Comparison of ENCODE assay signal across 36 cellular contexts in the genomic region with DNA sequence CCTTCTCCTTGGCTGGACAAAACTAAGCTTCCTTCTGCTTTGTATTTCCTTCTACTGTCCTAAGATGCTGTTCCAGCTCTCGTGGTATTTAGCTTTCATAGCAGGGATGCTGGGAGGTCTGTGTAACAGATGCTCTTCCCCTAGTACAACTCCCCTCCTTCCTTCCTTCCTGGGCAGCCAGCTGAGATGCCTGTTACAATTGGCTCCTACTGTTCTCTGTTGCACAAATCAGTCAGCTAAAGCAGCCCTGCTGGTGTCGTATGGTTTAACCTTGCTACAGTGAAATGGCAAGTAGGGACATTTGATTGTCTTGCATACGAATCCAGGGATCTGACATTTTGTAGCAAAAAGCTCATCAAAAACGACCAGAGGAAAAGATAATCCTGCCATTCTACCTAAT.
DNase-seq lines count a peak whose midpoint lies in the region; ATAC-seq, FAIRE-seq and TF ChIP-seq lines count a peak whose summit lies in the region.
"Had no signal": no experiment of that assay in that cellular context is flagged by ENCODE, and none has a peak within 500 bp of the region (broad histone marks: within the 10 kb centered on the region; RNA-seq: fewer than 3 reads in every experiment).

No MANE protein-coding gene starts in this region.

- peak; percentile 13 for FAIRE-seq in HTR-8/SVneo (lab: Jason Lieb, UNC)
- FAIRE-seq: A204.1, D721Med, GM12878, GM19239, HepG2 had no signal

- ATAC-seq in HG03025 (IDR thresholded peaks at IDR 0.05; ENCODE audit: low FRiP score, unreplicated experiment) (no peak), HG02678 (IDR thresholded peaks at IDR 0.05; ENCODE audit: unreplicated experiment) (no peak)
- ATAC-seq: foreskin keratinocyte, GM12878, heart right ventricle, HepG2, left cardiac atrium, right cardiac atrium had no signal

- no peaks in the 10 kb centered on the region for H3K9me3 Mint-ChIP-seq in type B pancreatic cell
- H3K9me3 Mint-ChIP-seq: immature natural killer cell had no signal

- DNase-seq in AG10803 (ENCODE audit: low read depth) (peak; percentile 9), HTR-8/SVneo (ENCODE audit: insufficient read length, low spot score) (no peak), choroid plexus epithelial cell (ENCODE audit: low read depth) (peak; percentile 30), medulla oblongata (ENCODE audit: extremely low spot score) (peak; percentile 23), NCI-H2196 (lab: John Stamatoyannopoulos, UW; ENCODE audit: unreplicated experiment) (no peak), type B pancreatic cell (ENCODE audit: extremely low spot score, unreplicated experiment) (no peak)
- DNase-seq: activated CD4-positive, alpha-beta T cell treated with anti-CD3 and anti-CD28 coated beads, Interleukin-2, amount 50 U/mL, for 1 hour; activated gamma-delta T cell; activated T-cell treated with anti-CD3 and anti-CD28 coated beads, Interleukin-2, amount 50 U/mL, for 1 hour; CD4-positive, CD25-positive, alpha-beta regulatory T cell; dermis blood vessel endothelial cell; EL; foreskin keratinocyte; GM23248; heart right ventricle; immature natural killer cell; left cardiac atrium; MV-4-11; NCI-H146; NCI-H446; right cardiac atrium; SJCRH30; stimulated activated naive CD4-positive, alpha-beta T cell treated with Interleukin-2 at 50 U/mL for 16 hours; T1000; testis; WERI-Rb-1 had no signal

- H3K4me1 Mint-ChIP-seq in type B pancreatic cell (ENCODE audit: unreplicated experiment): peaks cover 11% of the 10 kb centered on the region
- H3K4me1 Mint-ChIP-seq: immature natural killer cell had no signal

- H3K27ac Mint-ChIP-seq in type B pancreatic cell: no peak overlapping the region
- H3K27ac Mint-ChIP-seq: CD4-positive, CD25-positive, alpha-beta regulatory T cell; immature natural killer cell; memory B cell had no signal

- H3K4me3 ChIP-seq in AG10803 (ENCODE audit: low read length) (no peak overlapping the region), choroid plexus epithelial cell (ENCODE audit: low read depth, low read length) (no peak overlapping the region)
- H3K4me3 ChIP-seq: esophagus muscularis mucosa, GM12878, GM23248, heart right ventricle, SJCRH30, smooth muscle cell, testis had no signal

- TF ChIP-seq CTCF in AG10803 (conservative IDR thresholded peaks at IDR 0.05; ENCODE audit: low read length) (no peak), choroid plexus epithelial cell (conservative IDR thresholded peaks at IDR 0.05; ENCODE audit: low read depth, low read length) (no peak), type B pancreatic cell (conservative IDR thresholded peaks at IDR 0.05) (no peak)

- H3K27me3 Mint-ChIP-seq in type B pancreatic cell: no peaks in the 10 kb centered on the region
- H3K27me3 Mint-ChIP-seq: memory B cell had no signal

- H3K4me3 Mint-ChIP-seq in type B pancreatic cell: no peak overlapping the region
- H3K4me3 Mint-ChIP-seq: CD4-positive, CD25-positive, alpha-beta regulatory T cell; immature natural killer cell; memory B cell had no signal

- peaks cover 9% of the 10 kb centered on the region for H3K36me3 Mint-ChIP-seq in type B pancreatic cell

Comparison
In these comparisons a context has a peak if more than half of its experiments do, and no peak if none do; other contexts are left out.
1. DNase-seq: peak in AG10803 (single experiment), choroid plexus epithelial cell (single experiment) and medulla oblongata (single experiment); none in HTR-8/SVneo (single experiment), NCI-H2196 (single experiment) and type B pancreatic cell (single experiment).